8 cellular contexts compared by ENCODE assay signal in the genomic region with DNA sequence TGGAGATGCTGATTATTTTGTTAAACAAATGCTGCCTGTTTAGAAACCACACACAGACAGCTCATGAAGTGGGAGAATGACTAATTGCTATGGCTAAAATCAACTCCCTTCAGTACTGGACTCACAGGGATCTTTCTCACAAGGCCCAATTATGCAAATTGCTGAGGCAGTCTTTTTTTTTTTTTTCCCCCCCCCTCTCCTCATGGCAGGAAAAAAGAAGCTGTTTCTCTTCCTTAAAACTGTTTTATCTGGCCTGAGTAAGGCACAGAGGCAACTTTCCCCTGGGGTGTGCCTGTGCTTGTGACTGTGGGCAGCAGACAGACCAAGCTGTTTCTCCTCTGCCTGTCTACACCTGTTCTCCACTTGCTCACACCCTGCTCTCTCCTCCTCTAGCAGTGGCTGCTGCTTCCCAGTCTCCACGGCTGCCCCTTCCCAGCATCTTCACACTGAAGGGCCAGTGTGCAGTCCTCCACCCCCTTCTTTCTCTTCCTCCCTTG.
DNase-seq lines count a peak whose midpoint lies in the region; ATAC-seq, FAIRE-seq and TF ChIP-seq lines count a peak whose summit lies in the region.
"Had no signal": no experiment of that assay in that cellular context is flagged by ENCODE, and none has a peak within 500 bp of the region (broad histone marks: within the 10 kb centered on the region; RNA-seq: fewer than 3 reads in every experiment).

No MANE protein-coding gene starts in this region.

- peaks cover 56% of the 10 kb centered on the region for H3K4me1 Mint-ChIP-seq in activated naive CD8-positive, alpha-beta T cell treated with anti-CD3 and anti-CD28 coated beads, Interleukin-2, amount 10 ng/mL, durations not matched to agents 7 days and 5 days
- peaks cover 4 to 6% of the 10 kb centered on the region in 2 donors for H3K4me1 Mint-ChIP-seq in immature natural killer cell

- H3K4me1 ChIP-seq in lower lobe of right lung (peaks cover 76% of the 10 kb centered on the region), stomach (peaks cover 16 to 62% (median 26%) of the 10 kb centered on the region in 4 donors)

- TF ChIP-seq CTCF in lower lobe of right lung (IDR thresholded peaks at IDR 0.05) (no peak), stomach (IDR thresholded peaks at IDR 0.05) (no peak)

- no peaks in the 10 kb centered on the region for H3K9me3 Mint-ChIP-seq in activated naive CD8-positive, alpha-beta T cell treated with anti-CD3 and anti-CD28 coated beads, Interleukin-2, amount 10 ng/mL, durations not matched to agents 7 days and 5 days
- no peaks in the 10 kb centered on the region for H3K9me3 Mint-ChIP-seq in immature natural killer cell

- DNase-seq in GM19239 (ENCODE audit: insufficient read length, low spot score): peak; percentile 26
- DNase-seq in activated naive CD8-positive, alpha-beta T cell treated with anti-CD3 and anti-CD28 coated beads, Interleukin-2, amount 10 ng/mL, durations not matched to agents 7 days and 5 days: no peak
- no peak for DNase-seq in lower lobe of right lung
- no peak for DNase-seq in immature natural killer cell
- DNase-seq in stomach: no peak
- DNase-seq in activated CD4-positive, alpha-beta T cell treated with anti-CD3 and anti-CD28 coated beads, Interleukin-2, amount 50 U/mL, for 4 hours: no peak

- no peak for TF ChIP-seq POLR2A in stomach (IDR thresholded peaks at IDR 0.05)

- TF ChIP-seq EP300 in stomach (IDR thresholded peaks at IDR 0.05): no peak

- FAIRE-seq in GM19239 (lab: Jason Lieb, UNC): peak; percentile 66
- FAIRE-seq: islet of Langerhans had no signal

- H3K27ac Mint-ChIP-seq in activated naive CD8-positive, alpha-beta T cell treated with anti-CD3 and anti-CD28 coated beads, Interleukin-2, amount 10 ng/mL, durations not matched to agents 7 days and 5 days: peak overlapping the region; percentile 73
- H3K27ac Mint-ChIP-seq in immature natural killer cell: no peak overlapping the region

- ATAC-seq in HG03095 (IDR thresholded peaks at IDR 0.05; ENCODE audit: unreplicated experiment) (peak; percentile 40), lower lobe of right lung (peak in 1 of 2 donors; percentile 5)
- ATAC-seq in activated naive CD8-positive, alpha-beta T cell treated with anti-CD3 and anti-CD28 coated beads, Interleukin-2, amount 10 ng/mL, durations not matched to agents 7 days and 5 days (ENCODE audit: low read depth): peak; percentile 5

- POLR2A ChIA-PET in activated naive CD8-positive, alpha-beta T cell treated with anti-CD3 and anti-CD28 coated beads, Interleukin-2, amount 10 ng/mL, durations not matched to agents 7 days and 5 days (lab: Charles Lee): interaction anchor here (0.6 to 3.2 kb wide), 5 partner anchors 8 to 540 kb away, joined by 3 to 22 read pairs (median 4); partner anchors contain the start of genes IL6 and KLHL7

- peaks cover 3% of the 10 kb centered on the region for H3K36me3 Mint-ChIP-seq in activated naive CD8-positive, alpha-beta T cell treated with anti-CD3 and anti-CD28 coated beads, Interleukin-2, amount 10 ng/mL, durations not matched to agents 7 days and 5 days
- H3K36me3 Mint-ChIP-seq in immature natural killer cell: no peaks in the 10 kb centered on the region

- H3K36me3 ChIP-seq in lower lobe of right lung (no peaks in the 10 kb centered on the region), stomach (no peaks in the 10 kb centered on the region)

- no peak overlapping the region for H3K4me3 ChIP-seq in lower lobe of right lung
- no peak overlapping the region for H3K4me3 ChIP-seq in stomach

- no peaks in the 10 kb centered on the region for H3K27me3 ChIP-seq in lower lobe of right lung (ENCODE audit: low read depth)
- H3K27me3 ChIP-seq in stomach: peaks cover 0 to 24% (median 6%) of the 10 kb centered on the region in 3 donors

- H3K27me3 Mint-ChIP-seq in activated naive CD8-positive, alpha-beta T cell treated with anti-CD3 and anti-CD28 coated beads, Interleukin-2, amount 10 ng/mL, durations not matched to agents 7 days and 5 days: peaks cover 17% of the 10 kb centered on the region
- peaks cover 2 to 9% (median 7%) of the 10 kb centered on the region in 3 donors for H3K27me3 Mint-ChIP-seq in immature natural killer cell (ENCODE audit: low read depth in 3 of 3)

- H3K27ac ChIP-seq in lower lobe of right lung (peak overlapping the region; percentile 14), stomach (peak overlapping the region in 2 of 5 donors; percentile 18)

- no peaks in the 10 kb centered on the region for H3K9me3 ChIP-seq in lower lobe of right lung
- no peaks in the 10 kb centered on the region for H3K9me3 ChIP-seq in stomach

- peak overlapping the region; percentile 82 for H3K4me3 Mint-ChIP-seq in activated naive CD8-positive, alpha-beta T cell treated with anti-CD3 and anti-CD28 coated beads, Interleukin-2, amount 10 ng/mL, durations not matched to agents 7 days and 5 days
- H3K4me3 Mint-ChIP-seq in immature natural killer cell: no peak overlapping the region

- intact Hi-C loops in lower lobe of right lung (cut with DNase I): loop anchor here (10.0 kb wide), 1 partner anchor 159 kb away; the partner anchor contains the start of gene IL6
- intact Hi-C loops in stomach (cut with DNase I; ENCODE audit: low total_unique reads): loop anchor here (10.0 kb wide), 1 partner anchor 159 kb away; the partner anchor contains the start of gene IL6

- WGBS in stomach, 5 donors: 42 to 76% (median 68%) methylated on average over 1 of the region's 1 CpG
